ENCODE assay signal across 19 cellular contexts in the genomic region with DNA sequence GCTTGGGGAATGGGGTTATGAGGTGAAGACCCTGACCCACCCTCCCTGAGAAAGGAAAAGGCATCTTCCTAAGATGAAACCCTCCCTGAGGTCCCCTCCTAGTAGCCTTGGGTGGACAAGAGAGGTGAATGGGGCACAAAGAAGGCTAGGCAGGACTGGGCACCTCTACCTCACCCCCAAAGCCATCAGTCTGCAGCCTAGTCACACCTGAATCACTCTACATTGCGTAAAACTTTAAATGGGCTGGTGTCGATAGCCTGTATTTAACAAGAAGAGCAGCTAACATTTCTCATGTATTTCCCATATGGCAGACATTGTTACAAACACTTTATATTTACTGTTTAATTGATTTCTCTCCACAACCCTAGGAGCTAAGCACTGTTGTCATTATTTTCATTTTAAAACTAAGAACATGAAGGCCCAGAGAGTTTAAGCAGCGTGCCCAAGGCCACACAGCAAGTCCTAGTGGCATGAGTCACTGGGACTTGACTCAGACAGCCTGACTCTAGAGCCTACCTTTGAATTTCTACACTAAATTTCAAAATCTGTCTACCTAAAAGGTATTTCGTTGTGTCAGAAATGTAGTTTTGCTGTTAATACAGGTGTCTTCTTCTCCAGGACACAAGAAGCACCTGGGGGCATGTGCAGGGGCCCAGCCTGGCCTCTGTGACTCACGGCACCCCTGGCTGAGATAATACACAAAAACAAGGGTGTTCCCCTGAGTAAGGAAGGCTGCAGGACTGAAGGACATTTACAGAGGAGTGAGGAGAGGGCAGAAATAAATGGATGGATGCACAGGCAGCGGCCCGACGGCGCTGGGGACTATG. TPM values are rescaled to one million over a fixed set of nuclear protein-coding genes. Genes with fewer than 3 reads are reported as not detected.
DNase-seq lines count a peak whose midpoint lies in the region; ATAC-seq, FAIRE-seq and TF ChIP-seq lines count a peak whose summit lies in the region.
"Had no signal": no experiment of that assay in that cellular context is flagged by ENCODE, and none has a peak within 500 bp of the region (broad histone marks: within the 10 kb centered on the region; RNA-seq: fewer than 3 reads in every experiment).

No MANE protein-coding gene starts in this region.

- POLR2A ChIA-PET in Caco-2 (lab: Charles Lee), result no interaction called here

- BruUV-seq in Caco-2 (replicated peaks; lab: Mats Ljungman, UMichigan), result no TSS peak

- 75 to 90% methylated on average over 9 of the region's 9 CpGs for WGBS in upper lobe of left lung, 2 donors

- TF ChIP-seq EP300 in upper lobe of left lung (IDR thresholded peaks at IDR 0.05), result no peak

- no peak overlapping the region for H3K27ac ChIP-seq in vagina
- H3K27ac ChIP-seq in upper lobe of left lung, result no peak overlapping the region

- H3K9me3 ChIP-seq in vagina (no peaks in the 10 kb centered on the region), upper lobe of left lung (no peaks in the 10 kb centered on the region), Caco-2 (no peaks in the 10 kb centered on the region)

- H3K4me3 ChIP-seq in bronchial epithelial cell (ENCODE audit: low read depth, low read length) (no peak overlapping the region), vagina (no peak overlapping the region), upper lobe of left lung (no peak overlapping the region), Caco-2 (ENCODE audit: low read depth, low read length) (no peak overlapping the region)

- CTCF ChIA-PET in Caco-2 (lab: Charles Lee), result interaction anchor here (1.3 kb wide), 1 partner anchor 21 kb away, joined by 5 read pairs; no protein-coding TSS in a partner anchor

- TF ChIP-seq CTCF in bronchial epithelial cell (IDR thresholded peaks at IDR 0.05; ENCODE audit: insufficient read depth, low read length, severe bottlenecking) (no peak), vagina (IDR thresholded peaks at IDR 0.05) (no peak), upper lobe of left lung (IDR thresholded peaks at IDR 0.05) (no peak), Caco-2 (IDR thresholded peaks at IDR 0.05; ENCODE audit: insufficient read depth in 1 of 2, low read depth in 1 of 2, low read length in 1 of 2, severe bottlenecking in 1 of 2, unreplicated experiment in 1 of 2) (no peak)

- FAIRE-seq in bronchial epithelial cell (lab: Jason Lieb, UNC), result peak; percentile 13
- FAIRE-seq: D721Med, RCC 7860 had no signal

- H3K4me1 ChIP-seq in vagina (peaks cover 6% of the 10 kb centered on the region), upper lobe of left lung (no peaks in the 10 kb centered on the region), Caco-2 (peaks cover 10% of the 10 kb centered on the region)

- peak; percentile 1 for DNase-seq in activated CD8-positive, alpha-beta memory T cell treated with anti-CD3 and anti-CD28 coated beads for 24 hours
- DNase-seq in activated CD8-positive, alpha-beta memory T cell treated with anti-CD3 and anti-CD28 coated beads, Interleukin-2, amount 50 U/mL, for 4 hours, result no peak
- DNase-seq in bronchial epithelial cell (ENCODE audit: low read depth), result peak; percentile 75
- peak; percentile 55 for DNase-seq in islet precursor cell
- peak; percentile 3 to 64 for DNase-seq in vagina (ENCODE audit: extremely low spot score in 2 of 2)
- DNase-seq in upper lobe of left lung, result no peak
- DNase-seq in Caco-2, result no peak
- DNase-seq in NCI-H187 (lab: John Stamatoyannopoulos, UW), result no peak
- DNase-seq: 8988T; CD4-positive, alpha-beta memory T cell; DMS79; Karpas-422; MM.1S; NCI-H2029 treated with DMSO at 0.1 percent for 48 hours; NCI-H510A treated with DMSO at 0.1 percent for 48 hours; SHP77 treated with DMSO at 0.1 percent for 48 hours had no signal

- peaks cover 13% of the 10 kb centered on the region for H3K4me1 Mint-ChIP-seq in Caco-2 (ENCODE audit: low read depth, unreplicated experiment)

- H3K36me3 ChIP-seq in bronchial epithelial cell (ENCODE audit: control insufficient read depth, insufficient read depth, low read length) (no peaks in the 10 kb centered on the region), vagina (no peaks in the 10 kb centered on the region), upper lobe of left lung (no peaks in the 10 kb centered on the region), Caco-2 (ENCODE audit: control insufficient read depth, insufficient read depth, low read length) (no peaks in the 10 kb centered on the region)

- ATAC-seq in upper lobe of left lung (ENCODE audit: low FRiP score in 2 of 2), result no peak

- no peak overlapping the region for H3K4me3 Mint-ChIP-seq in Caco-2 (ENCODE audit: unreplicated experiment)
- H3K4me3 Mint-ChIP-seq: CD4-positive, alpha-beta memory T cell had no signal

- H3K36me3 Mint-ChIP-seq in Caco-2 (ENCODE audit: insufficient read depth, unreplicated experiment), result no peaks in the 10 kb centered on the region
- H3K36me3 Mint-ChIP-seq: CD4-positive, alpha-beta memory T cell had no signal

- peaks cover 8% of the 10 kb centered on the region for H3K27me3 ChIP-seq in bronchial epithelial cell (ENCODE audit: control insufficient read depth, insufficient read depth, low read length)
- H3K27me3 ChIP-seq in vagina, result no peaks in the 10 kb centered on the region
- no peaks in the 10 kb centered on the region for H3K27me3 ChIP-seq in upper lobe of left lung
- no peaks in the 10 kb centered on the region; the same call in 1 of the 2 replicates for H3K27me3 ChIP-seq in Caco-2 (replicated peaks; ENCODE audit: control insufficient read depth, insufficient read depth, low read length)

- H3K27ac Mint-ChIP-seq in Caco-2 (ENCODE audit: unreplicated experiment), result no peak overlapping the region
- H3K27ac Mint-ChIP-seq: CD4-positive, alpha-beta memory T cell had no signal

- TF ChIP-seq POLR2A in vagina (IDR thresholded peaks at IDR 0.05), result no peak
- TF ChIP-seq POLR2A in upper lobe of left lung (IDR thresholded peaks at IDR 0.05), result no peak

- no peaks in the 10 kb centered on the region for H3K9me3 Mint-ChIP-seq in Caco-2 (ENCODE audit: unreplicated experiment)
- H3K9me3 Mint-ChIP-seq: CD4-positive, alpha-beta memory T cell had no signal

- intact Hi-C loops in vagina (cut with DNase I), result no loop called here
- intact Hi-C loops in Caco-2 (cut with micrococcal nuclease; ENCODE audit: unreplicated experiment), result no loop called here

- H3K27me3 Mint-ChIP-seq in Caco-2 (ENCODE audit: insufficient read depth, unreplicated experiment), result peaks cover 2% of the 10 kb centered on the region

RNA-seq across cellular contexts. Expression of a gene that starts 3.4 kb away (rescaled TPM):
- total RNA-seq in bronchial epithelial cell, result under 0.01 and 2.4 TPM in 2 replicates
- total RNA-seq in vagina, result not detected
- total RNA-seq in upper lobe of left lung, result under 1 TPM in 2 of 6 donors, not detected in 4; 0.31 to 0.88 TPM
- 3.5 and 4.5 TPM in 2 replicates for total RNA-seq in Caco-2 (2022)
- total RNA-seq: CD4-positive, alpha-beta memory T cell; H7 had no signal

RNA-seq across cellular contexts. Expression of a gene that starts 55.1 kb away (rescaled TPM):
- total RNA-seq in bronchial epithelial cell (0.79 TPM in 1 of 2 replicates, not detected in the other), vagina (43.7 TPM), upper lobe of left lung (10 to 100 TPM in 5 of 6 donors, 1 to 10 TPM in 1; 8.4 to 67.9 (median 16.3) TPM), Caco-2 (2022) (38.7 and 49.6 TPM in 2 replicates)
- total RNA-seq: H7 had no signal

RNA-seq across cellular contexts. Expression of a gene that starts 55.5 kb away (rescaled TPM):
- not detected in 2 replicates for total RNA-seq in bronchial epithelial cell
- total RNA-seq in vagina, result 60.6 TPM
- 10 to 100 TPM; 10.5 to 82.8 (median 27.4) TPM for total RNA-seq in upper lobe of left lung
- 31.4 and 35.8 TPM in 2 replicates for total RNA-seq in Caco-2 (2022)

Comparison
In these comparisons a context has a peak if more than half of its experiments do, and no peak if none do; other contexts are left out.
1. DNase-seq: peak in activated CD8-positive, alpha-beta memory T cell treated with anti-CD3 and anti-CD28 coated beads for 24 hours (single experiment), bronchial epithelial cell (single experiment), islet precursor cell (single experiment) and vagina (2 of 2); none in activated CD8-positive, alpha-beta memory T cell treated with anti-CD3 and anti-CD28 coated beads, Interleukin-2, amount 50 U/mL, for 4 hours (single experiment), upper lobe of left lung (0 of 2), Caco-2 (0 of 2) and NCI-H187 (0 of 2).
2. RNA of a gene that starts 55.5 kb away (total RNA-seq): 60.6 TPM in vagina (single experiment), 31.4 to 35.8 TPM in Caco-2 and 10.5 to 82.8 TPM in upper lobe of left lung; not detected in bronchial epithelial cell; every median in the first group is over 10 times any median in the second.